Comparison of ENCODE assay signal across 20 cellular contexts in the genomic region with DNA sequence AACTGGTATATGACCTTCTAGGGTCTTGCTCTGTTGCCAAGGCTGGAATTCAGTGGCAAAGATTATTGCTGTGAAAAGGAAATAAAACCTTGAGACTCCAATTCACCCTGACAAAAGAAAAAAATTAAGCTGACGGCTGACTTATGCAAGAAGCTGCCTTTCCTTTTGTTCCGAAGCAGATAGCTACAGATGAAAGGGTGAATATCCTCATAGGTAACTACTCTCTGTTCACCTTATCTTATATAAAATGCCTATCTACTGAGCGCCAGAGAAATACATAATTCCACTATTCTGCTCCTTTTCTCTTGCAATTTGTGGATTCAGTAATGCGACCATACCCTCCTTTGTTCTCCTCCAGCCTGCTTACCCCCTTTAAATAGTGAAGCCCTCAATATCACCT.
DNase-seq lines count a peak whose midpoint lies in the region; ATAC-seq and TF ChIP-seq lines count a peak whose summit lies in the region.
"Had no signal": no experiment of that assay in that cellular context is flagged by ENCODE, and none has a peak within 500 bp of the region (broad histone marks: within the 10 kb centered on the region; RNA-seq: fewer than 3 reads in every experiment).

No MANE protein-coding gene starts in this region.

- no peak for TF ChIP-seq CTCF in activated CD8-positive, alpha-beta T cell treated with anti-CD3 and anti-CD28 coated beads for 36 hours (IDR thresholded peaks at IDR 0.05)
- TF ChIP-seq CTCF in psoas muscle (IDR thresholded peaks at IDR 0.05), result no peak
- TF ChIP-seq CTCF in spleen (IDR thresholded peaks at IDR 0.05 in 8 of 11, conservative IDR thresholded peaks at IDR 0.05 in 3 of 11), result no peak
- TF ChIP-seq CTCF in PC-3 (conservative IDR thresholded peaks at IDR 0.05; ENCODE audit: low read depth, low read length), result no peak

- H3K36me3 ChIP-seq in iPS-15b (ENCODE audit: control insufficient read depth, insufficient read depth, low read length), result no peaks in the 10 kb centered on the region
- peaks cover 0 to 6% of the 10 kb centered on the region in 2 donors for H3K36me3 ChIP-seq in psoas muscle (ENCODE audit: insufficient read depth in 1 of 2, low read depth in 1 of 2)
- H3K36me3 ChIP-seq in spleen, result peaks cover 0 to 21% (median 3%) of the 10 kb centered on the region in 6 donors
- H3K36me3 ChIP-seq in PC-3 (ENCODE audit: low read depth, low read length), result no peaks in the 10 kb centered on the region

- no peak overlapping the region for H2AFZ ChIP-seq in PC-3 (ENCODE audit: low read length)

- H3K9me2 ChIP-seq in PC-3 (replicated peaks; ENCODE audit: low read length), result no peaks in the 10 kb centered on the region

- H3K27me3 ChIP-seq in iPS-15b (ENCODE audit: control insufficient read depth, insufficient read depth, low read length) (no peaks in the 10 kb centered on the region), psoas muscle (ENCODE audit: insufficient read depth in 3 of 3, low read length in 2 of 3) (no peaks in the 10 kb centered on the region), spleen (replicated peaks in 1 of 7) (no peaks in the 10 kb centered on the region), PC-3 (ENCODE audit: low read length) (no peaks in the 10 kb centered on the region)
- H3K27me3 ChIP-seq: dorsolateral prefrontal cortex, esophagus muscularis mucosa, testis had no signal

- 0 out of 2 replicates have a peak, but pooled peaks cover 4% of the 10 kb centered on the region for H3K79me2 ChIP-seq in PC-3 (ENCODE audit: low read length)

- H3F3A ChIP-seq in PC-3 (ENCODE audit: low read length, unreplicated experiment), result peaks cover 6% of the 10 kb centered on the region

- CTCF ChIA-PET in activated CD8-positive, alpha-beta T cell treated with anti-CD3 and anti-CD28 coated beads for 36 hours (lab: Charles Lee), result interaction anchor here (0.6 to 1.0 kb wide), 2 partner anchors 82 to 127 kb away, joined by 3 read pairs; no protein-coding TSS in a partner anchor
- CTCF ChIA-PET in activated CD8-positive, alpha-beta T cell treated with anti-CD3 and anti-CD28 coated beads, Interleukin-2, amount 10 ng/mL, durations not matched to agents 7 days and 5 days (lab: Charles Lee), result interaction anchor here (1.0 to 4.6 kb wide), 5 partner anchors 12 to 303 kb away, joined by 3 to 44 read pairs (median 6); no protein-coding TSS in a partner anchor
- CTCF ChIA-PET in PC-3 (lab: Charles Lee), result no interaction called here

- peak overlapping the region; percentile 52 for H3K27ac Mint-ChIP-seq in activated CD8-positive, alpha-beta T cell treated with anti-CD3 and anti-CD28 coated beads for 36 hours
- H3K27ac Mint-ChIP-seq in activated CD8-positive, alpha-beta T cell treated with anti-CD3 and anti-CD28 coated beads, Interleukin-2, amount 10 ng/mL, durations not matched to agents 7 days and 5 days, result no peak overlapping the region
- peak overlapping the region; percentile 0 for H3K27ac Mint-ChIP-seq in activated naive CD8-positive, alpha-beta T cell treated with anti-CD3 and anti-CD28 coated beads for 36 hours
- H3K27ac Mint-ChIP-seq: activated naive CD4-positive, alpha-beta T cell treated with anti-CD3 and anti-CD28 coated beads, Interleukin-2, amount 50 U/mL, for 72 hours had no signal

- no peak overlapping the region for H3K4me2 ChIP-seq in PC-3 (ENCODE audit: low read length)

- H3K4me3 Mint-ChIP-seq in activated CD8-positive, alpha-beta T cell treated with anti-CD3 and anti-CD28 coated beads for 36 hours, result no peak overlapping the region
- H3K4me3 Mint-ChIP-seq in activated CD8-positive, alpha-beta T cell treated with anti-CD3 and anti-CD28 coated beads, Interleukin-2, amount 10 ng/mL, durations not matched to agents 7 days and 5 days, result no peak overlapping the region
- no peak overlapping the region for H3K4me3 Mint-ChIP-seq in activated naive CD8-positive, alpha-beta T cell treated with anti-CD3 and anti-CD28 coated beads for 36 hours
- H3K4me3 Mint-ChIP-seq: activated T-cell treated with anti-CD3 and anti-CD28 coated beads, Interleukin-2, amount 50 U/mL, for 4 hours had no signal

- POLR2A ChIA-PET in activated CD8-positive, alpha-beta T cell treated with anti-CD3 and anti-CD28 coated beads for 36 hours (lab: Charles Lee), result interaction anchor here (0.8 kb wide), 1 partner anchor 11 kb away, joined by 4 read pairs; no protein-coding TSS in a partner anchor
- POLR2A ChIA-PET in activated CD8-positive, alpha-beta T cell treated with anti-CD3 and anti-CD28 coated beads, Interleukin-2, amount 10 ng/mL, durations not matched to agents 7 days and 5 days (lab: Charles Lee), result no interaction called here
- POLR2A ChIA-PET in PC-3 (lab: Charles Lee; ENCODE audit: unreplicated experiment), result no interaction called here

- no TSS peak for BruUV-seq in PC-3 (replicated peaks; lab: Mats Ljungman, UMichigan)

- 74 to 86% (median 81%) methylated on average over 4 of the region's 4 CpGs for WGBS in psoas muscle, 3 donors
- 56 to 73% (median 67%) methylated on average over 4 of the region's 4 CpGs for WGBS in spleen, 5 donors

- no peak for DNase-seq in activated CD8-positive, alpha-beta T cell treated with anti-CD3 and anti-CD28 coated beads for 36 hours
- no peak for DNase-seq in activated CD8-positive, alpha-beta T cell treated with anti-CD3 and anti-CD28 coated beads, Interleukin-2, amount 10 ng/mL, durations not matched to agents 7 days and 5 days
- DNase-seq in activated naive CD8-positive, alpha-beta T cell treated with anti-CD3 and anti-CD28 coated beads for 36 hours, result no peak
- no peak for DNase-seq in psoas muscle
- no peak for DNase-seq in spleen
- DNase-seq in PC-3, result no peak
- DNase-seq: activated CD4-positive, alpha-beta T cell treated with anti-CD3 and anti-CD28 coated beads for 48 hours; activated T-cell treated with anti-CD3 and anti-CD28 coated beads, Interleukin-2, amount 50 U/mL, for 4 hours; dorsolateral prefrontal cortex; GF-D8; GOT3; NCI-H2081; testis had no signal

- H3K9ac ChIP-seq in iPS-15b (ENCODE audit: low read depth, low read length) (peak overlapping the region; percentile 30), PC-3 (ENCODE audit: low read length) (no peak overlapping the region)

- H3K4me3 ChIP-seq in iPS-15b (ENCODE audit: low read depth, low read length) (peak overlapping the region; percentile 28), psoas muscle (no peak overlapping the region), spleen (no peak overlapping the region), PC-3 (ENCODE audit: low read length) (no peak overlapping the region)
- H3K4me3 ChIP-seq: dorsolateral prefrontal cortex, esophagus muscularis mucosa, K562, lung, testis had no signal

- peaks cover 7% of the 10 kb centered on the region; the same call in 1 of the 2 replicates for H4K20me1 ChIP-seq in PC-3 (ENCODE audit: low read length)

- no peaks in the 10 kb centered on the region for H3K27me3 Mint-ChIP-seq in activated CD8-positive, alpha-beta T cell treated with anti-CD3 and anti-CD28 coated beads for 36 hours
- no peaks in the 10 kb centered on the region for H3K27me3 Mint-ChIP-seq in activated CD8-positive, alpha-beta T cell treated with anti-CD3 and anti-CD28 coated beads, Interleukin-2, amount 10 ng/mL, durations not matched to agents 7 days and 5 days (ENCODE audit: low read depth)
- H3K27me3 Mint-ChIP-seq in activated naive CD8-positive, alpha-beta T cell treated with anti-CD3 and anti-CD28 coated beads for 36 hours, result no peaks in the 10 kb centered on the region

- H3K4me1 ChIP-seq in iPS-15b (ENCODE audit: control insufficient read depth, insufficient read depth, low read length) (peaks cover 28% of the 10 kb centered on the region), psoas muscle (peaks cover 35% of the 10 kb centered on the region), spleen (peaks cover 19 to 80% (median 32%) of the 10 kb centered on the region in 6 donors), PC-3 (ENCODE audit: insufficient read depth, low read length) (peaks cover 7% of the 10 kb centered on the region; the same call in 1 of the 2 replicates)

- H3K27ac ChIP-seq in psoas muscle, result peak overlapping the region; percentile 53
- H3K27ac ChIP-seq in spleen, result peak overlapping the region in 2 of 8 donors; percentile 34 to 47
- no peak overlapping the region for H3K27ac ChIP-seq in PC-3 (ENCODE audit: low read length)
- H3K27ac ChIP-seq: dorsolateral prefrontal cortex, esophagus muscularis mucosa, RWPE1, testis had no signal

- ATAC-seq in activated CD8-positive, alpha-beta T cell treated with anti-CD3 and anti-CD28 coated beads for 36 hours, result no peak
- no peak for ATAC-seq in activated CD8-positive, alpha-beta T cell treated with anti-CD3 and anti-CD28 coated beads, Interleukin-2, amount 10 ng/mL, durations not matched to agents 7 days and 5 days
- ATAC-seq in psoas muscle (no peak), PC-3 (no peak), HG03139 (IDR thresholded peaks at IDR 0.05; ENCODE audit: unreplicated experiment) (no peak)
- ATAC-seq: activated naive CD4-positive, alpha-beta T cell treated with anti-CD3 and anti-CD28 coated beads, Interleukin-2, amount 50 U/mL, for 72 hours; activated T-cell treated with anti-CD3 and anti-CD28 coated beads, Interleukin-2, amount 50 U/mL, for 4 hours had no signal

- no peaks in the 10 kb centered on the region for H3K9me3 Mint-ChIP-seq in activated CD8-positive, alpha-beta T cell treated with anti-CD3 and anti-CD28 coated beads for 36 hours
- H3K9me3 Mint-ChIP-seq in activated CD8-positive, alpha-beta T cell treated with anti-CD3 and anti-CD28 coated beads, Interleukin-2, amount 10 ng/mL, durations not matched to agents 7 days and 5 days (ENCODE audit: insufficient read depth), result no peaks in the 10 kb centered on the region
- no peaks in the 10 kb centered on the region for H3K9me3 Mint-ChIP-seq in activated naive CD8-positive, alpha-beta T cell treated with anti-CD3 and anti-CD28 coated beads for 36 hours
- H3K9me3 Mint-ChIP-seq: activated naive CD4-positive, alpha-beta T cell treated with anti-CD3 and anti-CD28 coated beads, Interleukin-2, amount 50 U/mL, for 72 hours; activated T-cell treated with anti-CD3 and anti-CD28 coated beads, Interleukin-2, amount 50 U/mL, for 4 hours had no signal

- H3K4me1 Mint-ChIP-seq in activated CD8-positive, alpha-beta T cell treated with anti-CD3 and anti-CD28 coated beads for 36 hours (ENCODE audit: low read depth), result peaks cover 59% of the 10 kb centered on the region
- H3K4me1 Mint-ChIP-seq in activated CD8-positive, alpha-beta T cell treated with anti-CD3 and anti-CD28 coated beads, Interleukin-2, amount 10 ng/mL, durations not matched to agents 7 days and 5 days (ENCODE audit: low read depth), result peaks cover 41% of the 10 kb centered on the region
- peaks cover 49% of the 10 kb centered on the region for H3K4me1 Mint-ChIP-seq in activated naive CD8-positive, alpha-beta T cell treated with anti-CD3 and anti-CD28 coated beads for 36 hours

- TF ChIP-seq POLR2A in spleen (IDR thresholded peaks at IDR 0.05), result no peak

- intact Hi-C loops in activated CD8-positive, alpha-beta T cell treated with anti-CD3 and anti-CD28 coated beads for 36 hours (cut with micrococcal nuclease), result no loop called here
- intact Hi-C loops in psoas muscle (cut with DNase I) (no loop called here), spleen (cut with DNase I; ENCODE audit: low total_unique reads) (no loop called here), PC-3 (cut with micrococcal nuclease) (no loop called here)

- H3K9me3 ChIP-seq in iPS-15b (ENCODE audit: control insufficient read depth, insufficient read depth, low read length), result no peaks in the 10 kb centered on the region
- no peaks in the 10 kb centered on the region for H3K9me3 ChIP-seq in psoas muscle
- no peaks in the 10 kb centered on the region for H3K9me3 ChIP-seq in spleen
- H3K9me3 ChIP-seq in PC-3 (ENCODE audit: low read length), result no peaks in the 10 kb centered on the region
- H3K9me3 ChIP-seq: esophagus muscularis mucosa, testis had no signal

- peaks cover 13% of the 10 kb centered on the region for H3K36me3 Mint-ChIP-seq in activated CD8-positive, alpha-beta T cell treated with anti-CD3 and anti-CD28 coated beads for 36 hours (ENCODE audit: low read depth)
- peaks cover 15% of the 10 kb centered on the region for H3K36me3 Mint-ChIP-seq in activated CD8-positive, alpha-beta T cell treated with anti-CD3 and anti-CD28 coated beads, Interleukin-2, amount 10 ng/mL, durations not matched to agents 7 days and 5 days (ENCODE audit: low read depth)
- peaks cover 11% of the 10 kb centered on the region for H3K36me3 Mint-ChIP-seq in activated naive CD8-positive, alpha-beta T cell treated with anti-CD3 and anti-CD28 coated beads for 36 hours
